Comparison of ENCODE assay signal across 1 cellular context in the genomic region with DNA sequence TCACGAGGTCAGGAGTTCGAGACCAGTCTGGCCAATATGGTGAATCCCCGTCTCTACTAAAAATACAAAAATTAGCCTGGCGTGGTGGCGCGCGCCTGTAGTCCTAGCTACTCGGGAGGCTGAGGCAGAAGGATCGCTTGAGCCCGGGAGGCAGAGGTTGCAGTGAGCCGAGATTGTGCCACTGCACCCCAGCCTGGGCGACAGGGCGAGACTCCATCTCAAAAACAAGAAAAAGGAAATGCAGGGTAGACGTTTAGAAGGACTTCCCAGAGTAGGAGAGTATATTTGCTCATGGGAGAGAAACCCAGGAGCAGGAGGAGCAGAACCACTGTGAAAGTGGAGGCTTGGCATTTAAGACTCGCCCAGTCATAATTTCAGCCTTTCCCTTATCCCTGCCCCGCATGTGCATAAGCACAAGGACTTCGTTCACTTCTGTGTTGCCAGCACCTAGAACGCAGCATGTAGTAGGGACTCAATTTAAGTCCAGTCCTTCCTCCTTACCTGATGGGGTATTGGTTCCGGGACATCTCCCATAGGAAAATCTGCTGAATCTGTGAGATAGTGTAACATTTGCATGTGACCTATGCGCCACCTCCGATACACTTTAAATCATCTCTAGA.
A peak's percentile ranks its signal among the peaks of the same experiment; 100 is the strongest.
TF ChIP-seq lines count a peak whose summit lies in the region.

No MANE protein-coding gene starts in this region.

TF ChIP-seq in GM12878, 131 proteins besides CTCF, POLR2A, EP300 and RAD21 (continued from another document):
- TF ChIP-seq, protein P1, sequence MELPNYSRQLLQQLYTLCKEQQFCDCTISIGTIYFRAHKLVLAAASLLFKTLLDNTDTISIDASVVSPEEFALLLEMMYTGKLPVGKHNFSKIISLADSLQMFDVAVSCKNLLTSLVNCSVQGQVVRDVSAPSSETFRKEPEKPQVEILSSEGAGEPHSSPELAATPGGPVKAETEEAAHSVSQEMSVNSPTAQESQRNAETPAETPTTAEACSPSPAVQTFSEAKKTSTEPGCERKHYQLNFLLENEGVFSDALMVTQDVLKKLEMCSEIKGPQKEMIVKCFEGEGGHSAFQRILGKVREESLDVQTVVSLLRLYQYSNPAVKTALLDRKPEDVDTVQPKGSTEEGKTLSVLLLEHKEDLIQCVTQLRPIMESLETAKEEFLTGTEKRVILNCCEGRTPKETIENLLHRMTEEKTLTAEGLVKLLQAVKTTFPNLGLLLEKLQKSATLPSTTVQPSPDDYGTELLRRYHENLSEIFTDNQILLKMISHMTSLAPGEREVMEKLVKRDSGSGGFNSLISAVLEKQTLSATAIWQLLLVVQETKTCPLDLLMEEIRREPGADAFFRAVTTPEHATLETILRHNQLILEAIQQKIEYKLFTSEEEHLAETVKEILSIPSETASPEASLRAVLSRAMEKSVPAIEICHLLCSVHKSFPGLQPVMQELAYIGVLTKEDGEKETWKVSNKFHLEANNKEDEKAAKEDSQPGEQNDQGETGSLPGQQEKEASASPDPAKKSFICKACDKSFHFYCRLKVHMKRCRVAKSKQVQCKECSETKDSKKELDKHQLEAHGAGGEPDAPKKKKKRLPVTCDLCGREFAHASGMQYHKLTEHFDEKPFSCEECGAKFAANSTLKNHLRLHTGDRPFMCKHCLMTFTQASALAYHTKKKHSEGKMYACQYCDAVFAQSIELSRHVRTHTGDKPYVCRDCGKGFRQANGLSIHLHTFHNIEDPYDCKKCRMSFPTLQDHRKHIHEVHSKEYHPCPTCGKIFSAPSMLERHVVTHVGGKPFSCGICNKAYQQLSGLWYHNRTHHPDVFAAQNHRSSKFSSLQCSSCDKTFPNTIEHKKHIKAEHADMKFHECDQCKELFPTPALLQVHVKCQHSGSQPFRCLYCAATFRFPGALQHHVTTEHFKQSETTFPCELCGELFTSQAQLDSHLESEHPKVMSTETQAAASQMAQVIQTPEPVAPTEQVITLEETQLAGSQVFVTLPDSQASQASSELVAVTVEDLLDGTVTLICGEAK (IDR thresholded peaks at IDR 0.05; ENCODE audit: borderline replicate concordance), result peak; percentile 45; the same call in 1 of the 2 replicates
- TF ChIP-seq, protein P2, sequence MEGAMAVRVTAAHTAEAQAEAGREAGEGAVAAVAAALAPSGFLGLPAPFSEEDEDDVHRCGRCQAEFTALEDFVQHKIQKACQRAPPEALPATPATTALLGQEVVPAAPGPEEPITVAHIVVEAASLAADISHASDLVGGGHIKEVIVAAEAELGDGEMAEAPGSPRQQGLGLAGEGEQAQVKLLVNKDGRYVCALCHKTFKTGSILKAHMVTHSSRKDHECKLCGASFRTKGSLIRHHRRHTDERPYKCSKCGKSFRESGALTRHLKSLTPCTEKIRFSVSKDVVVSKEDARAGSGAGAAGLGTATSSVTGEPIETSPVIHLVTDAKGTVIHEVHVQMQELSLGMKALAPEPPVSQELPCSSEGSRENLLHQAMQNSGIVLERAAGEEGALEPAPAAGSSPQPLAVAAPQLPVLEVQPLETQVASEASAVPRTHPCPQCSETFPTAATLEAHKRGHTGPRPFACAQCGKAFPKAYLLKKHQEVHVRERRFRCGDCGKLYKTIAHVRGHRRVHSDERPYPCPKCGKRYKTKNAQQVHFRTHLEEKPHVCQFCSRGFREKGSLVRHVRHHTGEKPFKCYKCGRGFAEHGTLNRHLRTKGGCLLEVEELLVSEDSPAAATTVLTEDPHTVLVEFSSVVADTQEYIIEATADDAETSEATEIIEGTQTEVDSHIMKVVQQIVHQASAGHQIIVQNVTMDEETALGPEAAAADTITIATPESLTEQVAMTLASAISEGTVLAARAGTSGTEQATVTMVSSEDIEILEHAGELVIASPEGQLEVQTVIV (IDR thresholded peaks at IDR 0.05; ENCODE audit: borderline replicate concordance, partially characterized antibody), result no peak
- TF ChIP-seq RFX5 (IDR thresholded peaks at IDR 0.05; ENCODE audit: low read depth, low read length) (0 out of 2 replicates have a peak, but pooled peaks have one; percentile 22), RCOR1 (conservative IDR thresholded peaks at IDR 0.05; ENCODE audit: low read depth, low read length) (no peak), TCF7 (IDR thresholded peaks at IDR 0.05; ENCODE audit: borderline replicate concordance) (no peak), SMAD1 (IDR thresholded peaks at IDR 0.05; ENCODE audit: low read depth, partially characterized antibody) (peak; percentile 9), NR2C2 (IDR thresholded peaks at IDR 0.05; ENCODE audit: borderline replicate concordance, control insufficient read depth, insufficient read length, low read depth) (no peak), SMARCA5 (IDR thresholded peaks at IDR 0.05) (no peak; the same call in 1 of the 2 replicates), MEF2B (IDR thresholded peaks at IDR 0.05; ENCODE audit: partially characterized antibody, poor library complexity, severe bottlenecking) (no peak), MEF2A (IDR thresholded peaks at IDR 0.05; ENCODE audit: insufficient read depth, low read depth, low read length) (no peak), NBN (IDR thresholded peaks at IDR 0.05) (no peak), BHLHE40 (IDR thresholded peaks at IDR 0.05; ENCODE audit: borderline replicate concordance in 1 of 2, low read depth in 2 of 2, low read length in 1 of 2) (no peak)
- TF ChIP-seq, protein P3, sequence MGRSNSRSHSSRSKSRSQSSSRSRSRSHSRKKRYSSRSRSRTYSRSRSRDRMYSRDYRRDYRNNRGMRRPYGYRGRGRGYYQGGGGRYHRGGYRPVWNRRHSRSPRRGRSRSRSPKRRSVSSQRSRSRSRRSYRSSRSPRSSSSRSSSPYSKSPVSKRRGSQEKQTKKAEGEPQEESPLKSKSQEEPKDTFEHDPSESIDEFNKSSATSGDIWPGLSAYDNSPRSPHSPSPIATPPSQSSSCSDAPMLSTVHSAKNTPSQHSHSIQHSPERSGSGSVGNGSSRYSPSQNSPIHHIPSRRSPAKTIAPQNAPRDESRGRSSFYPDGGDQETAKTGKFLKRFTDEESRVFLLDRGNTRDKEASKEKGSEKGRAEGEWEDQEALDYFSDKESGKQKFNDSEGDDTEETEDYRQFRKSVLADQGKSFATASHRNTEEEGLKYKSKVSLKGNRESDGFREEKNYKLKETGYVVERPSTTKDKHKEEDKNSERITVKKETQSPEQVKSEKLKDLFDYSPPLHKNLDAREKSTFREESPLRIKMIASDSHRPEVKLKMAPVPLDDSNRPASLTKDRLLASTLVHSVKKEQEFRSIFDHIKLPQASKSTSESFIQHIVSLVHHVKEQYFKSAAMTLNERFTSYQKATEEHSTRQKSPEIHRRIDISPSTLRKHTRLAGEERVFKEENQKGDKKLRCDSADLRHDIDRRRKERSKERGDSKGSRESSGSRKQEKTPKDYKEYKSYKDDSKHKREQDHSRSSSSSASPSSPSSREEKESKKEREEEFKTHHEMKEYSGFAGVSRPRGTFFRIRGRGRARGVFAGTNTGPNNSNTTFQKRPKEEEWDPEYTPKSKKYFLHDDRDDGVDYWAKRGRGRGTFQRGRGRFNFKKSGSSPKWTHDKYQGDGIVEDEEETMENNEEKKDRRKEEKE (IDR thresholded peaks at IDR 0.05), result no peak
- TF ChIP-seq, protein P4, sequence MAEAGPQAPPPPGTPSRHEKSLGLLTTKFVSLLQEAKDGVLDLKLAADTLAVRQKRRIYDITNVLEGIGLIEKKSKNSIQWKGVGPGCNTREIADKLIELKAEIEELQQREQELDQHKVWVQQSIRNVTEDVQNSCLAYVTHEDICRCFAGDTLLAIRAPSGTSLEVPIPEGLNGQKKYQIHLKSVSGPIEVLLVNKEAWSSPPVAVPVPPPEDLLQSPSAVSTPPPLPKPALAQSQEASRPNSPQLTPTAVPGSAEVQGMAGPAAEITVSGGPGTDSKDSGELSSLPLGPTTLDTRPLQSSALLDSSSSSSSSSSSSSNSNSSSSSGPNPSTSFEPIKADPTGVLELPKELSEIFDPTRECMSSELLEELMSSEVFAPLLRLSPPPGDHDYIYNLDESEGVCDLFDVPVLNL (IDR thresholded peaks at IDR 0.05; ENCODE audit: low read depth, low read length), result no peak
- TF ChIP-seq, protein P5, sequence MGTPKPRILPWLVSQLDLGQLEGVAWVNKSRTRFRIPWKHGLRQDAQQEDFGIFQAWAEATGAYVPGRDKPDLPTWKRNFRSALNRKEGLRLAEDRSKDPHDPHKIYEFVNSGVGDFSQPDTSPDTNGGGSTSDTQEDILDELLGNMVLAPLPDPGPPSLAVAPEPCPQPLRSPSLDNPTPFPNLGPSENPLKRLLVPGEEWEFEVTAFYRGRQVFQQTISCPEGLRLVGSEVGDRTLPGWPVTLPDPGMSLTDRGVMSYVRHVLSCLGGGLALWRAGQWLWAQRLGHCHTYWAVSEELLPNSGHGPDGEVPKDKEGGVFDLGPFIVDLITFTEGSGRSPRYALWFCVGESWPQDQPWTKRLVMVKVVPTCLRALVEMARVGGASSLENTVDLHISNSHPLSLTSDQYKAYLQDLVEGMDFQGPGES (IDR thresholded peaks at IDR 0.05), result no peak
- TF ChIP-seq, protein P6, sequence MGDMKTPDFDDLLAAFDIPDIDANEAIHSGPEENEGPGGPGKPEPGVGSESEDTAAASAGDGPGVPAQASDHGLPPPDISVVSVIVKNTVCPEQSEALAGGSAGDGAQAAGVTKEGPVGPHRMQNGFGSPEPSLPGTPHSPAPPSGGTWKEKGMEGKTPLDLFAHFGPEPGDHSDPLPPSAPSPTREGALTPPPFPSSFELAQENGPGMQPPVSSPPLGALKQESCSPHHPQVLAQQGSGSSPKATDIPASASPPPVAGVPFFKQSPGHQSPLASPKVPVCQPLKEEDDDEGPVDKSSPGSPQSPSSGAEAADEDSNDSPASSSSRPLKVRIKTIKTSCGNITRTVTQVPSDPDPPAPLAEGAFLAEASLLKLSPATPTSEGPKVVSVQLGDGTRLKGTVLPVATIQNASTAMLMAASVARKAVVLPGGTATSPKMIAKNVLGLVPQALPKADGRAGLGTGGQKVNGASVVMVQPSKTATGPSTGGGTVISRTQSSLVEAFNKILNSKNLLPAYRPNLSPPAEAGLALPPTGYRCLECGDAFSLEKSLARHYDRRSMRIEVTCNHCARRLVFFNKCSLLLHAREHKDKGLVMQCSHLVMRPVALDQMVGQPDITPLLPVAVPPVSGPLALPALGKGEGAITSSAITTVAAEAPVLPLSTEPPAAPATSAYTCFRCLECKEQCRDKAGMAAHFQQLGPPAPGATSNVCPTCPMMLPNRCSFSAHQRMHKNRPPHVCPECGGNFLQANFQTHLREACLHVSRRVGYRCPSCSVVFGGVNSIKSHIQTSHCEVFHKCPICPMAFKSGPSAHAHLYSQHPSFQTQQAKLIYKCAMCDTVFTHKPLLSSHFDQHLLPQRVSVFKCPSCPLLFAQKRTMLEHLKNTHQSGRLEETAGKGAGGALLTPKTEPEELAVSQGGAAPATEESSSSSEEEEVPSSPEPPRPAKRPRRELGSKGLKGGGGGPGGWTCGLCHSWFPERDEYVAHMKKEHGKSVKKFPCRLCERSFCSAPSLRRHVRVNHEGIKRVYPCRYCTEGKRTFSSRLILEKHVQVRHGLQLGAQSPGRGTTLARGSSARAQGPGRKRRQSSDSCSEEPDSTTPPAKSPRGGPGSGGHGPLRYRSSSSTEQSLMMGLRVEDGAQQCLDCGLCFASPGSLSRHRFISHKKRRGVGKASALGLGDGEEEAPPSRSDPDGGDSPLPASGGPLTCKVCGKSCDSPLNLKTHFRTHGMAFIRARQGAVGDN (IDR thresholded peaks at IDR 0.05), result no peak
